In the genomic region with DNA sequence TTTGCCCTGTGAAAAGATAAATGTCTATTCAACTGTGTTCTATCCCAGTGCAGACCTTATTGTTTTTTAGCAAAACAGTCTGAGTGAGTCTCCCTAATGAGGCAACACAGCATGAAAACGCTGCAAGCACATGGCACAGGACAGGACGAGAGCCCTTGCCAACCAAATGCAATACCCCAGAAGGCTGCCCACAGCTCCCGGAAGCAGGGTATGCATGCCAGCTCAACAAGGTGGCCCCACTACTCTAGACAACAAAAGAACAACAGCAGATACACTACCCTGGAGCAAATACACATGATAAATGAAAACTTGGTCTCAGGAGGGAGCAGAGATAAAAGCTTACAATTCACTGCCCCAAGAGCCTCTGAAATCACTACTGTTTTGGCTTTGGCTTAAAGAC, we compare ENCODE assay signal across 22 cellular contexts.
A peak's percentile ranks its signal among the peaks of the same experiment; 100 is the strongest.
DNase-seq lines count a peak whose midpoint lies in the region; ATAC-seq and TF ChIP-seq lines count a peak whose summit lies in the region.
"Had no signal": no experiment of that assay in that cellular context is flagged by ENCODE, and none has a peak within 500 bp of the region (broad histone marks: within the 10 kb centered on the region; RNA-seq: fewer than 3 reads in every experiment).

No MANE protein-coding gene starts in this region.

- no peak overlapping the region for H2BK120ac ChIP-seq in mesendoderm (ENCODE audit: low read depth, low read length)

- no peaks in the 10 kb centered on the region for H3K36me3 Mint-ChIP-seq in activated naive CD8-positive, alpha-beta T cell treated with anti-CD3 and anti-CD28 coated beads, Interleukin-2, amount 50 U/mL, for 24 hours (ENCODE audit: low read depth)
- H3K36me3 Mint-ChIP-seq: CD14-positive monocyte; CD8-positive, alpha-beta memory T cell had no signal

- H3K79me2 ChIP-seq in mesendoderm (ENCODE audit: control insufficient read depth, insufficient read depth, low read length) = no peaks in the 10 kb centered on the region

- H3K23ac ChIP-seq in mesendoderm (ENCODE audit: low read length) = no peak overlapping the region

- no peak overlapping the region for H3K18ac ChIP-seq in mesendoderm (ENCODE audit: low read length)

- H3K27ac ChIP-seq in mesendoderm (ENCODE audit: low read depth, low read length) = no peak overlapping the region
- no peak overlapping the region for H3K27ac ChIP-seq in heart right ventricle
- H3K27ac ChIP-seq: SK-N-MC had no signal

- no peaks in the 10 kb centered on the region for H3K27me3 Mint-ChIP-seq in activated naive CD8-positive, alpha-beta T cell treated with anti-CD3 and anti-CD28 coated beads, Interleukin-2, amount 50 U/mL, for 24 hours
- H3K27me3 Mint-ChIP-seq: B cell; CD8-positive, alpha-beta memory T cell had no signal

- H4K5ac ChIP-seq in mesendoderm (ENCODE audit: low read length) = no peak overlapping the region

- H3K4me1 Mint-ChIP-seq in activated naive CD8-positive, alpha-beta T cell treated with anti-CD3 and anti-CD28 coated beads, Interleukin-2, amount 50 U/mL, for 24 hours = no peaks in the 10 kb centered on the region
- H3K4me1 Mint-ChIP-seq: B cell; CD14-positive monocyte; CD8-positive, alpha-beta memory T cell had no signal

- DNase-seq in G401 (ENCODE audit: low spot score) (peak; percentile 95), NCI-H446 (lab: John Stamatoyannopoulos, UW) (peak; percentile 62 to 86), cerebellar cortex (ENCODE audit: low spot score) (peak; percentile 93), mesendoderm (peak; percentile 3), NCI-H2081 treated with DMSO at 0.1 percent for 48 hours (lab: John Stamatoyannopoulos, UW) (no peak), heart right ventricle (no peak)
- DNase-seq in activated naive CD8-positive, alpha-beta T cell treated with anti-CD3 and anti-CD28 coated beads, Interleukin-2, amount 50 U/mL, for 24 hours = no peak
- DNase-seq: CD8-positive, alpha-beta memory T cell; DMS 273 treated with DMSO at 0.1 percent for 48 hours; DMS79; EL; GF-D8; Karpas-422; NCI-H2107; NCI-H510A; SIG-M5 had no signal

- no peak for ATAC-seq in activated naive CD8-positive, alpha-beta T cell treated with anti-CD3 and anti-CD28 coated beads, Interleukin-2, amount 50 U/mL, for 24 hours
- no peak for ATAC-seq in HG03280 (IDR thresholded peaks at IDR 0.05; ENCODE audit: unreplicated experiment)
- no peak for ATAC-seq in heart right ventricle
- ATAC-seq: HCT116, HepG2 had no signal

- H3K4ac ChIP-seq in mesendoderm (ENCODE audit: low read depth, low read length) = no peak overlapping the region

- H3K27me3 ChIP-seq in mesendoderm (ENCODE audit: insufficient read depth, low read length, poor library complexity) (no peaks in the 10 kb centered on the region), heart right ventricle (peaks cover 0 to 22% (median 0%) of the 10 kb centered on the region in 7 donors)

- H3K4me3 ChIP-seq in mesendoderm (ENCODE audit: low read length) = no peak overlapping the region
- no peak overlapping the region for H3K4me3 ChIP-seq in heart right ventricle
- H3K4me3 ChIP-seq: SK-N-MC had no signal

- H3K56ac ChIP-seq in mesendoderm (ENCODE audit: low read length) = no peak overlapping the region

- in situ Hi-C loops in G401 (cut with HindIII; ENCODE audit: low sequenced_read_pairs) = no loop called here

- no CpG with 5 or more reads among the region's 3 CpGs for WGBS in mesendoderm (ENCODE audit: extremely low coverage, insufficient coverage, low lambda C conversion rate)
- WGBS in heart right ventricle, 2 donors = 41 to 47% methylated on average over 3 of the region's 3 CpGs

- no peaks in the 10 kb centered on the region for H3K36me3 ChIP-seq in mesendoderm (ENCODE audit: control insufficient read depth, insufficient read depth, low read length)
- H3K36me3 ChIP-seq in heart right ventricle = no peaks in the 10 kb centered on the region

- no peak overlapping the region for H4K8ac ChIP-seq in mesendoderm (ENCODE audit: low read depth, low read length)

- no peaks in the 10 kb centered on the region for H3K79me1 ChIP-seq in mesendoderm (ENCODE audit: low read length)

- H2BK15ac ChIP-seq in mesendoderm (replicated peaks; ENCODE audit: low read depth) = no peak overlapping the region

- no peak overlapping the region for H3K27ac Mint-ChIP-seq in activated naive CD8-positive, alpha-beta T cell treated with anti-CD3 and anti-CD28 coated beads, Interleukin-2, amount 50 U/mL, for 24 hours
- H3K27ac Mint-ChIP-seq: B cell; CD14-positive monocyte; CD8-positive, alpha-beta memory T cell had no signal

- intact Hi-C loops in heart right ventricle (cut with DNase I) = loop anchor here in 3 of 10 donors (10.0 kb wide), 1 partner anchor 1062 kb away; no protein-coding TSS in a partner anchor

- H3K9me3 Mint-ChIP-seq in activated naive CD8-positive, alpha-beta T cell treated with anti-CD3 and anti-CD28 coated beads, Interleukin-2, amount 50 U/mL, for 24 hours = peaks cover 5% of the 10 kb centered on the region
- H3K9me3 Mint-ChIP-seq: CD14-positive monocyte had no signal

- H3K9me3 ChIP-seq in heart right ventricle = no peaks in the 10 kb centered on the region

- H3K4me2 ChIP-seq in mesendoderm (ENCODE audit: low read length) = no peak overlapping the region

- no peak overlapping the region for H3K4me3 Mint-ChIP-seq in activated naive CD8-positive, alpha-beta T cell treated with anti-CD3 and anti-CD28 coated beads, Interleukin-2, amount 50 U/mL, for 24 hours
- H3K4me3 Mint-ChIP-seq: B cell; CD14-positive monocyte; CD8-positive, alpha-beta memory T cell had no signal

- no peak overlapping the region for H2BK5ac ChIP-seq in mesendoderm (ENCODE audit: low read length)

- no peak for TF ChIP-seq CTCF in heart right ventricle (IDR thresholded peaks at IDR 0.05)

- H3K4me1 ChIP-seq in mesendoderm (ENCODE audit: control insufficient read depth, low read depth, low read length) = no peaks in the 10 kb centered on the region
- H3K4me1 ChIP-seq in heart right ventricle = peaks cover 0 to 4% (median 0%) of the 10 kb centered on the region in 9 donors

- no peak overlapping the region for H3K9ac ChIP-seq in mesendoderm (ENCODE audit: low read length)

- H2AK5ac ChIP-seq in mesendoderm (ENCODE audit: low read length) = no peak overlapping the region

Comparison
In these comparisons a context has a peak if more than half of its experiments do, and no peak if none do; other contexts are left out.
1. DNase-seq: peak in G401 (single experiment), NCI-H446 (2 of 2), cerebellar cortex (single experiment) and mesendoderm (single experiment); none in activated naive CD8-positive, alpha-beta T cell treated with anti-CD3 and anti-CD28 coated beads, Interleukin-2, amount 50 U/mL, for 24 hours (single experiment), NCI-H2081 treated with DMSO at 0.1 percent for 48 hours (single experiment) and heart right ventricle (0 of 2).